Comparison of ENCODE assay signal across 8 cellular contexts in genomic region chr14:105489607-105490317, GRCh38. TPM values are rescaled to one million over a fixed set of nuclear protein-coding genes. Genes with fewer than 3 reads are reported as not detected.
DNase-seq lines count a peak whose midpoint lies in the region; ATAC-seq and TF ChIP-seq lines count a peak whose summit lies in the region.

No MANE protein-coding gene starts in this region.

- H3K36me3 ChIP-seq in GM23338 (ENCODE audit: insufficient read depth) = no peaks in the 10 kb centered on the region
- no peaks in the 10 kb centered on the region for H3K36me3 ChIP-seq in breast epithelium
- H3K36me3 ChIP-seq in spleen = peaks cover 0 to 19% (median 0%) of the 10 kb centered on the region in 6 donors

- WGBS in spleen, 5 donors = 1 to 3% (median 2%) methylated on average over 31 to 44 of the region's 45 CpGs

- H3K27me3 Mint-ChIP-seq in GM23338 (ENCODE audit: insufficient read depth, low read depth, poor library complexity) = peaks cover 50% of the 10 kb centered on the region

- H3K27ac ChIP-seq in GM23338 (ENCODE audit: low read depth) (no peak overlapping the region), breast epithelium (peak overlapping the region; percentile 99 to 100), spleen (peak overlapping the region; percentile 86 to 95 (median 92))

- H2AFZ ChIP-seq in GM23338 = peak overlapping the region; percentile 87; the same call in 1 of the 2 replicates

- no peaks in the 10 kb centered on the region for H4K20me1 ChIP-seq in GM23338 (replicated peaks; ENCODE audit: insufficient read depth)

- peaks cover 5% of the 10 kb centered on the region; the same call in 2 of the 3 replicates for H3K4me1 Mint-ChIP-seq in GM23338

- H3K9me3 ChIP-seq in breast epithelium (no peaks in the 10 kb centered on the region), spleen (no peaks in the 10 kb centered on the region)

- DNase-seq in ACHN (peak; percentile 86), GM23338 (ENCODE audit: low spot score) (peak; percentile 93), NCI-H2227 treated with DMSO at 0.1 percent for 48 hours (lab: John Stamatoyannopoulos, UW) (peak; percentile 88), breast epithelium (ENCODE audit: low spot score in 2 of 2) (peak; percentile 89 to 92), inferior parietal cortex (ENCODE audit: extremely low spot score) (peak; percentile 78), spleen (peak; percentile 94)

- peaks cover 4% of the 10 kb centered on the region; the same call in 1 of the 2 replicates for H3K4me1 ChIP-seq in GM23338 (ENCODE audit: insufficient read depth)
- peaks cover 2 to 18% of the 10 kb centered on the region in 2 donors for H3K4me1 ChIP-seq in breast epithelium
- peaks cover 36 to 73% (median 66%) of the 10 kb centered on the region in 6 donors for H3K4me1 ChIP-seq in spleen

- intact Hi-C loops in breast epithelium (cut with DNase I; ENCODE audit: low total_unique reads) (no loop called here), spleen (cut with DNase I; ENCODE audit: low total_unique reads) (loop anchor here (5.0 kb wide), 1 partner anchor 117 kb away; no protein-coding TSS in a partner anchor)

- H3K9me2 ChIP-seq in GM23338 (ENCODE audit: insufficient read depth) = peaks cover 3% of the 10 kb centered on the region; the same call in 1 of the 2 replicates

- TF ChIP-seq CTCF in GM23338 (conservative IDR thresholded peaks at IDR 0.05; ENCODE audit: low read depth in 2 of 2) = peak; percentile 45 to 62
- peak; percentile 30; the same call in 1 of the 2 replicates for TF ChIP-seq CTCF in WI38 (IDR thresholded peaks at IDR 0.05; ENCODE audit: low read depth, low read length)
- TF ChIP-seq CTCF in breast epithelium (IDR thresholded peaks at IDR 0.05) = peak; percentile 16 to 87 (median 66)
- peak; percentile 40 to 83 (median 74) for TF ChIP-seq CTCF in spleen (IDR thresholded peaks at IDR 0.05 in 8 of 11, conservative IDR thresholded peaks at IDR 0.05 in 3 of 11)

- H3F3A ChIP-seq in GM23338 (replicated peaks; ENCODE audit: low read depth) = peaks cover 4% of the 10 kb centered on the region; the same call in 1 of the 2 replicates

- peaks cover 6% of the 10 kb centered on the region; the same call in 2 of the 3 replicates for H3K9me3 Mint-ChIP-seq in GM23338

- H3K27me3 ChIP-seq in GM23338 (ENCODE audit: insufficient read depth) = peaks cover 54% of the 10 kb centered on the region
- H3K27me3 ChIP-seq in breast epithelium = no peaks in the 10 kb centered on the region
- peaks cover 0 to 34% (median 3%) of the 10 kb centered on the region in 7 donors for H3K27me3 ChIP-seq in spleen (replicated peaks in 1 of 7)

- ATAC-seq in GM23338 = peak; percentile 12
- no peak for ATAC-seq in GM21723 (IDR thresholded peaks at IDR 0.05; ENCODE audit: unreplicated experiment)

- in situ Hi-C loops in ACHN (cut with HindIII; ENCODE audit: low pct_ligation_motif_present, low pct_unique_long_range_greater_than_20kb, low sequenced_read_pairs) = no loop called here

- peak overlapping the region; percentile 64 for H3K4me3 Mint-ChIP-seq in GM23338

- peak overlapping the region; percentile 58 for H3K4me3 ChIP-seq in GM23338
- peak overlapping the region; percentile 69 for H3K4me3 ChIP-seq in WI38 (ENCODE audit: low read depth, low read length)
- H3K4me3 ChIP-seq in breast epithelium = peak overlapping the region; percentile 77 to 82 (median 79)
- H3K4me3 ChIP-seq in spleen = peak overlapping the region; percentile 45 to 97 (median 75)

- no peaks in the 10 kb centered on the region for H3K79me2 ChIP-seq in GM23338 (replicated peaks; ENCODE audit: insufficient read depth)

- no peak for TF ChIP-seq POLR2A in breast epithelium (IDR thresholded peaks at IDR 0.05)
- TF ChIP-seq POLR2A in spleen (IDR thresholded peaks at IDR 0.05) = no peak

- H3K36me3 Mint-ChIP-seq in GM23338 (ENCODE audit: low read depth) = no peaks in the 10 kb centered on the region

- H3K27ac Mint-ChIP-seq in GM23338 = no peak overlapping the region

- H3K4me2 ChIP-seq in GM23338 = peak overlapping the region; percentile 85

TF ChIP-seq in GM23338, 12 proteins besides CTCF, POLR2A, EP300 and RAD21:
- TF ChIP-seq JUNB (IDR thresholded peaks at IDR 0.05; ENCODE audit: unreplicated experiment) (no peak), NANOG (IDR thresholded peaks at IDR 0.05; ENCODE audit: borderline replicate concordance) (no peak), REST (IDR thresholded peaks at IDR 0.05; ENCODE audit: unreplicated experiment) (no peak), POLR2AphosphoS5 (IDR thresholded peaks at IDR 0.05; ENCODE audit: low read depth) (0 out of 2 replicates have a peak, but pooled peaks have one; percentile 24), ETS1 (IDR thresholded peaks at IDR 0.05) (no peak)

RNA-seq across cellular contexts. Expression of gene TEDC1, which starts 1.3 kb away (rescaled TPM):
- 3.9 and 16.3 TPM in 2 replicates for total RNA-seq in GM23338 (2014; rRNA removed; shearing (Covaris generic))
- polyA plus RNA-seq in GM23338 (2016; fragmentation: Nextera tagmentation; extraction: Ambion mirVana) (4.1 and 5.9 TPM in 2 replicates), spleen (10 to 100 TPM; 18.4 to 31.5 (median 27.1) TPM)
- total RNA-seq in breast epithelium (1 to 10 TPM; 4.9 to 7.8 (median 6.7) TPM), spleen (10 to 100 TPM in 4 of 7 donors, 1 to 10 TPM in 3; 5.3 to 17.7 (median 10.8) TPM)

RNA-seq across cellular contexts. Expression of gene CRIP1, which starts 3.1 kb away (rescaled TPM):
- total RNA-seq in GM23338 (2014; rRNA removed; shearing (Covaris generic)) = 0.80 and 7.7 TPM in 2 replicates
- polyA plus RNA-seq in GM23338 (2016; fragmentation: Nextera tagmentation; extraction: Ambion mirVana) (8.4 and 13.2 TPM in 2 replicates), spleen (100 to 1,000 TPM; 163 to 349 (median 192) TPM)
- total RNA-seq in breast epithelium (10 to 100 TPM; 24.1 to 32.8 (median 32.8) TPM), spleen (10 to 100 TPM; 20.5 to 82.8 (median 62.8) TPM)

RNA-seq across cellular contexts. Expression of gene CRIP2, which starts 15.1 kb away (rescaled TPM):
- 3.4 and 5.0 TPM in 2 replicates for total RNA-seq in GM23338 (2014; rRNA removed; shearing (Covaris generic))
- 9.6 and 12.3 TPM in 2 replicates for polyA plus RNA-seq in GM23338 (2016; fragmentation: Nextera tagmentation; extraction: Ambion mirVana)
- total RNA-seq in breast epithelium = 100 to 1,000 TPM in 1 of 3 donors, 10 to 100 TPM in 2; 46.2 to 146 (median 92.1) TPM
- 100 to 1,000 TPM in 4 of 7 donors, 10 to 100 TPM in 3; 68.6 to 138 (median 100) TPM for total RNA-seq in spleen
- polyA plus RNA-seq in spleen = 100 to 1,000 TPM in 2 of 3 donors, 10 to 100 TPM in 1; 97.7 to 181 (median 123) TPM

RNA-seq across cellular contexts. Expression of gene TMEM121, which starts 36.6 kb away (rescaled TPM):
- total RNA-seq in GM23338 (2014; rRNA removed; shearing (Covaris generic)) = 0.93 and 1.3 TPM in 2 replicates
- 0.13 and 0.42 TPM in 2 replicates for polyA plus RNA-seq in GM23338 (2016; fragmentation: Nextera tagmentation; extraction: Ambion mirVana)
- 1 to 10 TPM; 2.4 to 9.2 (median 9.2) TPM for total RNA-seq in breast epithelium
- total RNA-seq in spleen = 10 to 100 TPM in 1 of 7 donors, 1 to 10 TPM in 6; 3.4 to 10.4 (median 4.6) TPM
- 1 to 10 TPM; 3.3 to 6.0 (median 3.6) TPM for polyA plus RNA-seq in spleen
